18 cellular contexts compared by ENCODE assay signal in genomic region chr1:30043256-30043655, GRCh38.
DNase-seq lines count a peak whose midpoint lies in the region; ATAC-seq and TF ChIP-seq lines count a peak whose summit lies in the region.
"Had no signal": no experiment of that assay in that cellular context is flagged by ENCODE, and none has a peak within 500 bp of the region (broad histone marks: within the 10 kb centered on the region; RNA-seq: fewer than 3 reads in every experiment).

No MANE protein-coding gene starts in this region.

- H3K79me2 ChIP-seq in MM.1S (ENCODE audit: low read length), result no peaks in the 10 kb centered on the region

- H3K4me3 Mint-ChIP-seq in effector memory CD8-positive, alpha-beta T cell, result peak overlapping the region; percentile 55 to 63
- peak overlapping the region; percentile 65 for H3K4me3 Mint-ChIP-seq in natural killer cell
- H3K4me3 Mint-ChIP-seq: CD4-positive, alpha-beta memory T cell had no signal

- H3K27ac ChIP-seq in upper lobe of right lung (no peak overlapping the region), MM.1S (ENCODE audit: low read length) (no peak overlapping the region)

- H3K36me3 ChIP-seq in upper lobe of right lung (no peaks in the 10 kb centered on the region), MM.1S (replicated peaks; ENCODE audit: insufficient read depth, low read length) (no peaks in the 10 kb centered on the region)

- intact Hi-C loops in natural killer cell (cut with micrococcal nuclease) (no loop called here), upper lobe of right lung (cut with DNase I) (no loop called here)

- H3K4me2 ChIP-seq in MM.1S (ENCODE audit: low read depth, low read length), result no peak overlapping the region

- H3K4me3 ChIP-seq in upper lobe of right lung (no peak overlapping the region), MM.1S (ENCODE audit: low read length) (no peak overlapping the region)

- ATAC-seq in effector memory CD8-positive, alpha-beta T cell (replicated peaks), result no peak
- peak in 2 of 3 donors; percentile 12 to 38 for ATAC-seq in natural killer cell
- no peak for ATAC-seq in upper lobe of right lung

- H3K4me1 ChIP-seq in upper lobe of right lung (no peaks in the 10 kb centered on the region), MM.1S (ENCODE audit: low read length) (no peaks in the 10 kb centered on the region)

- DNase-seq in G401 (ENCODE audit: low spot score) (peak; percentile 2), natural killer cell (no peak), upper lobe of right lung (peak; percentile 42), MM.1S (no peak), cerebellar cortex (ENCODE audit: low spot score) (no peak)
- no peak for DNase-seq in effector memory CD8-positive, alpha-beta T cell
- DNase-seq in stimulated activated CD4-positive, alpha-beta T cell treated with anti-CD3 and anti-CD28 coated beads, Interleukin-4, amount 100 ng/mL, for 4 hours, result no peak
- DNase-seq: C1 segment of cervical spinal cord; CD4-positive, alpha-beta memory T cell; DND-41; NCI-H1092 treated with DMSO at 0.1 percent for 48 hours; NCI-H1436; NCI-H187; NCI-H446 treated with DMSO at 0.1 percent for 48 hours; NCI-H526; NCI-H82; RPMI8226; SHP77 had no signal

- H3K27ac Mint-ChIP-seq in effector memory CD8-positive, alpha-beta T cell, result peak overlapping the region in 1 of 2 donors; percentile 47
- peak overlapping the region in 1 of 2 donors; percentile 74 for H3K27ac Mint-ChIP-seq in natural killer cell
- H3K27ac Mint-ChIP-seq: CD4-positive, alpha-beta memory T cell had no signal

- no peak overlapping the region for H2AFZ ChIP-seq in MM.1S (ENCODE audit: low read length)

- H4K20me1 ChIP-seq in MM.1S (ENCODE audit: insufficient read depth, low read length), result no peaks in the 10 kb centered on the region

- no peaks in the 10 kb centered on the region for H3K9me3 Mint-ChIP-seq in effector memory CD8-positive, alpha-beta T cell
- H3K9me3 Mint-ChIP-seq in natural killer cell, result no peaks in the 10 kb centered on the region
- H3K9me3 Mint-ChIP-seq: CD4-positive, alpha-beta memory T cell had no signal

- in situ Hi-C loops in G401 (cut with HindIII; ENCODE audit: low sequenced_read_pairs), result no loop called here

- TF ChIP-seq CTCF in natural killer cell (IDR thresholded peaks at IDR 0.05) (no peak), upper lobe of right lung (IDR thresholded peaks at IDR 0.05) (no peak), MM.1S (IDR thresholded peaks at IDR 0.05; ENCODE audit: low read length) (no peak)

- peaks cover 2% of the 10 kb centered on the region for H3K36me3 Mint-ChIP-seq in effector memory CD8-positive, alpha-beta T cell (ENCODE audit: insufficient read depth)
- H3K36me3 Mint-ChIP-seq in natural killer cell, result no peaks in the 10 kb centered on the region
- H3K36me3 Mint-ChIP-seq: CD4-positive, alpha-beta memory T cell had no signal

- peaks cover 9 to 19% of the 10 kb centered on the region in 2 donors for H3K27me3 Mint-ChIP-seq in effector memory CD8-positive, alpha-beta T cell
- peaks cover 0 to 9% of the 10 kb centered on the region in 2 donors for H3K27me3 Mint-ChIP-seq in natural killer cell (ENCODE audit: low read depth in 2 of 2)

- H3K27me3 ChIP-seq in upper lobe of right lung (no peaks in the 10 kb centered on the region), MM.1S (replicated peaks; ENCODE audit: insufficient read depth, low read length) (peaks cover 49% of the 10 kb centered on the region)

- H3K9me2 ChIP-seq in MM.1S (replicated peaks; ENCODE audit: insufficient read depth, low read length), result no peaks in the 10 kb centered on the region

- H3K9me3 ChIP-seq in upper lobe of right lung (no peaks in the 10 kb centered on the region), MM.1S (replicated peaks; ENCODE audit: insufficient read depth, low read length) (no peaks in the 10 kb centered on the region)

- no peaks in the 10 kb centered on the region for H3F3A ChIP-seq in MM.1S (ENCODE audit: insufficient read depth, low read length)

- no peak overlapping the region for H3K9ac ChIP-seq in MM.1S (ENCODE audit: low read length)

- peaks cover 22 to 43% of the 10 kb centered on the region in 2 donors for H3K4me1 Mint-ChIP-seq in effector memory CD8-positive, alpha-beta T cell (ENCODE audit: low read depth in 2 of 2)
- H3K4me1 Mint-ChIP-seq in natural killer cell, result peaks cover 34 to 42% of the 10 kb centered on the region in 2 donors

Comparison
In these comparisons a context has a peak if more than half of its experiments do, and no peak if none do; other contexts are left out.
1. DNase-seq: peak in G401 (single experiment) and upper lobe of right lung (single experiment); none in effector memory CD8-positive, alpha-beta T cell (0 of 3), natural killer cell (single experiment), MM.1S (single experiment), cerebellar cortex (single experiment) and stimulated activated CD4-positive, alpha-beta T cell treated with anti-CD3 and anti-CD28 coated beads, Interleukin-4, amount 100 ng/mL, for 4 hours (0 of 2).
2. ATAC-seq: peak in natural killer cell (2 of 3); none in effector memory CD8-positive, alpha-beta T cell (single experiment) and upper lobe of right lung (single experiment).